19 cellular contexts compared by ENCODE assay signal in genomic region chr11:111585371-111585770, GRCh38. TPM values are rescaled to one million over a fixed set of nuclear protein-coding genes. Genes with fewer than 3 reads are reported as not detected.
DNase-seq lines count a peak whose midpoint lies in the region; ATAC-seq and TF ChIP-seq lines count a peak whose summit lies in the region.
"Had no signal": no experiment of that assay in that cellular context is flagged by ENCODE, and none has a peak within 500 bp of the region (broad histone marks: within the 10 kb centered on the region; RNA-seq: fewer than 3 reads in every experiment).

No MANE protein-coding gene starts in this region.

- peaks cover 46% of the 10 kb centered on the region for H3K4me1 Mint-ChIP-seq in HFFc6 (ENCODE audit: low read depth)
- H3K4me1 Mint-ChIP-seq: CD4-positive, alpha-beta memory T cell; nephron progenitor cell had no signal

- H3K36me3 ChIP-seq in BLaER1 = no peaks in the 10 kb centered on the region
- no peaks in the 10 kb centered on the region for H3K36me3 ChIP-seq in fibroblast of lung (ENCODE audit: control insufficient read depth, insufficient read depth, low read length)
- H3K36me3 ChIP-seq: gastrocnemius medialis, Peyer's patch, sigmoid colon, WERI-Rb-1 had no signal

- H3K27me3 ChIP-seq in BLaER1 (no peaks in the 10 kb centered on the region), fibroblast of lung (ENCODE audit: control insufficient read depth, insufficient read depth, low read length) (no peaks in the 10 kb centered on the region)
- H3K27me3 ChIP-seq: gastrocnemius medialis, Peyer's patch, sigmoid colon had no signal

- H3K9me3 Mint-ChIP-seq in HFFc6 = no peaks in the 10 kb centered on the region
- H3K9me3 Mint-ChIP-seq: activated naive CD4-positive, alpha-beta T cell treated with anti-CD3 and anti-CD28 coated beads, Interleukin-2, amount 50 U/mL, for 24 hours; CD4-positive, alpha-beta memory T cell had no signal

- 0 out of 2 replicates have a peak overlapping the region, but pooled peaks have one; percentile 11 for H3K4me3 Mint-ChIP-seq in HFFc6
- H3K4me3 Mint-ChIP-seq: activated CD8-positive, alpha-beta memory T cell treated with anti-CD3 and anti-CD28 coated beads, Interleukin-2, amount 10 ng/mL, durations not matched to agents 7 days and 5 days; activated naive CD4-positive, alpha-beta T cell treated with anti-CD3 and anti-CD28 coated beads, Interleukin-2, amount 50 U/mL, for 24 hours; CD4-positive, alpha-beta memory T cell; nephron progenitor cell had no signal

- H3K9me3 ChIP-seq in BLaER1 (no peaks in the 10 kb centered on the region), fibroblast of lung (ENCODE audit: control insufficient read depth, insufficient read depth, low read depth, low read length) (no peaks in the 10 kb centered on the region)
- H3K9me3 ChIP-seq: gastrocnemius medialis, Peyer's patch, sigmoid colon had no signal

- in situ Hi-C loops in SK-MEL-5 (cut with HindIII; ENCODE audit: low pct_unique_long_range_greater_than_20kb, low sequenced_read_pairs) = no loop called here

- peak overlapping the region; percentile 75 for H3K27ac Mint-ChIP-seq in HFFc6
- H3K27ac Mint-ChIP-seq: activated CD8-positive, alpha-beta memory T cell treated with anti-CD3 and anti-CD28 coated beads, Interleukin-2, amount 10 ng/mL, durations not matched to agents 7 days and 5 days; activated naive CD4-positive, alpha-beta T cell treated with anti-CD3 and anti-CD28 coated beads, Interleukin-2, amount 50 U/mL, for 24 hours; CD4-positive, alpha-beta memory T cell; nephron progenitor cell had no signal

- no peaks in the 10 kb centered on the region for H4K20me1 ChIP-seq in BLaER1
- H4K20me1 ChIP-seq in fibroblast of lung (ENCODE audit: control insufficient read depth, extremely low read depth, insufficient read depth, low read length) = no peaks in the 10 kb centered on the region

- no peak for TF ChIP-seq CTCF in HFFc6 (IDR thresholded peaks at IDR 0.05)
- no peak for TF ChIP-seq CTCF in fibroblast of lung (conservative IDR thresholded peaks at IDR 0.05 in 1 of 2, IDR thresholded peaks at IDR 0.05 in 1 of 2; ENCODE audit: low read depth in 1 of 2, low read length in 2 of 2)

- H3K36me3 Mint-ChIP-seq in HFFc6 (ENCODE audit: low read depth) = no peaks in the 10 kb centered on the region
- H3K36me3 Mint-ChIP-seq: activated CD8-positive, alpha-beta memory T cell treated with anti-CD3 and anti-CD28 coated beads, Interleukin-2, amount 10 ng/mL, durations not matched to agents 7 days and 5 days; activated naive CD4-positive, alpha-beta T cell treated with anti-CD3 and anti-CD28 coated beads, Interleukin-2, amount 50 U/mL, for 24 hours; CD4-positive, alpha-beta memory T cell had no signal

- H3K27ac ChIP-seq in BLaER1 (no peak overlapping the region), fibroblast of lung (ENCODE audit: insufficient read depth, low read length) (no peak overlapping the region)
- H3K27ac ChIP-seq: coronary artery, gastrocnemius medialis, Peyer's patch, sigmoid colon, WERI-Rb-1 had no signal

- H3K4me2 ChIP-seq in BLaER1 (peak overlapping the region; percentile 31), fibroblast of lung (ENCODE audit: extremely low read depth, insufficient read depth, low read length) (no peak overlapping the region)

- no peak for ATAC-seq in left colon
- ATAC-seq: activated CD8-positive, alpha-beta memory T cell treated with anti-CD3 and anti-CD28 coated beads, Interleukin-2, amount 10 ng/mL, durations not matched to agents 7 days and 5 days; gastrocnemius medialis had no signal

- DNase-seq in HFFc6 = peak; percentile 49
- peak; percentile 79 for DNase-seq in SK-MEL-5 (ENCODE audit: low read depth, low spot score)
- DNase-seq in fibroblast of lung (ENCODE audit: low read depth in 2 of 2) = peak; percentile 51 to 85
- no peak for DNase-seq in NCI-H1092 (lab: John Stamatoyannopoulos, UW)
- DNase-seq in NCI-H526 treated with DMSO at 0.1 percent for 48 hours (lab: John Stamatoyannopoulos, UW) = no peak
- no peak for DNase-seq in NCI-H2227 treated with DMSO at 0.1 percent for 48 hours (lab: John Stamatoyannopoulos, UW)
- no peak for DNase-seq in left colon
- DNase-seq: activated CD8-positive, alpha-beta memory T cell treated with anti-CD3 and anti-CD28 coated beads, Interleukin-2, amount 10 ng/mL, durations not matched to agents 7 days and 5 days; CD4-positive, alpha-beta memory T cell; gastrocnemius medialis; kidney; NCI-H2081; nephron progenitor cell; Peyer's patch; sigmoid colon; WERI-Rb-1 had no signal

- intact Hi-C loops in left colon (cut with DNase I, micrococcal nuclease) = no loop called here

- no peaks in the 10 kb centered on the region for H3K79me2 ChIP-seq in fibroblast of lung (ENCODE audit: control insufficient read depth, insufficient read depth, low read length)

- peak overlapping the region; percentile 9 for H2AFZ ChIP-seq in fibroblast of lung (ENCODE audit: low read length)

- peaks cover 2% of the 10 kb centered on the region; the same call in 1 of the 2 replicates for H3K27me3 Mint-ChIP-seq in HFFc6 (ENCODE audit: insufficient read depth)
- H3K27me3 Mint-ChIP-seq: activated CD8-positive, alpha-beta memory T cell treated with anti-CD3 and anti-CD28 coated beads, Interleukin-2, amount 10 ng/mL, durations not matched to agents 7 days and 5 days had no signal

- H3K9ac ChIP-seq in BLaER1 (no peak overlapping the region), fibroblast of lung (ENCODE audit: insufficient read depth, low read length) (no peak overlapping the region)

- no peak overlapping the region for H3K4me3 ChIP-seq in BLaER1
- H3K4me3 ChIP-seq in fibroblast of lung (replicated peaks in 1 of 4; ENCODE audit: control extremely low read depth in 1 of 4, insufficient read depth in 1 of 4, low read depth in 3 of 4, low read length in 4 of 4) = no peak overlapping the region
- H3K4me3 ChIP-seq: coronary artery, gastrocnemius medialis, Peyer's patch, sigmoid colon had no signal

- H3K4me1 ChIP-seq in BLaER1 (peaks cover 31% of the 10 kb centered on the region), fibroblast of lung (ENCODE audit: control insufficient read depth, extremely low read depth, insufficient read depth, low read length) (peaks cover 4% of the 10 kb centered on the region)
- H3K4me1 ChIP-seq: gastrocnemius medialis had no signal

RNA-seq across cellular contexts. Expression of gene SIK2, which starts 16.9 kb away (rescaled TPM):
- 10 to 100 TPM; 15.4 to 25.5 (median 18.0) TPM for total RNA-seq in HFFc6 (2021; fragmentation: NEBNext Ultra II Directional; extraction: Animal tissue kit (Norgen Biotek cat#: 25700))
- 17.5 and 20.9 TPM in 2 replicates for total RNA-seq in SK-MEL-5 (2014; rRNA removed; shearing (Covaris generic))
- 19.2 and 25.2 TPM in 2 replicates for polyA plus RNA-seq in SK-MEL-5 (2015; cell fraction: cytosol; rRNA removed)
- 16.6 and 19.1 TPM in 2 replicates for polyA plus RNA-seq in SK-MEL-5 (2015; cell fraction: nucleus; rRNA removed)
- total RNA-seq in fibroblast of lung (11.0 and 16.3 TPM in 2 replicates), left colon (10 to 100 TPM; 22.9 to 23.8 TPM)
- 19.3 and 20.1 TPM in 2 replicates for polyA plus RNA-seq in fibroblast of lung
- polyA plus RNA-seq in fibroblast of lung (2012) = 10.0 and 14.1 TPM in 2 replicates
- 57.2 and 78.5 TPM in 2 replicates for polyA minus RNA-seq in fibroblast of lung (ENCODE audit: low replicate concordance)

RNA-seq across cellular contexts. Expression of gene LAYN, which starts 44.9 kb away (rescaled TPM):
- total RNA-seq in HFFc6 (2021; fragmentation: NEBNext Ultra II Directional; extraction: Animal tissue kit (Norgen Biotek cat#: 25700)) = 100 to 1,000 TPM in 5 of 6 experiments, 10 to 100 TPM in 1; 79.1 to 148 (median 132) TPM
- not detected in 2 replicates for total RNA-seq in SK-MEL-5 (2014; rRNA removed; shearing (Covaris generic))
- polyA plus RNA-seq in SK-MEL-5 (2015; cell fraction: cytosol; rRNA removed) = not detected in 2 replicates
- polyA plus RNA-seq in SK-MEL-5 (2015; cell fraction: nucleus; rRNA removed) = not detected in 2 replicates
- total RNA-seq in fibroblast of lung (55.7 and 117 TPM in 2 replicates), left colon (1 to 10 TPM; 1.9 to 4.6 TPM)
- polyA plus RNA-seq in fibroblast of lung = 94.0 and 140 TPM in 2 replicates
- polyA plus RNA-seq in fibroblast of lung (2012) = 57.5 and 73.8 TPM in 2 replicates
- 47.5 and 86.9 TPM in 2 replicates for polyA minus RNA-seq in fibroblast of lung (ENCODE audit: low replicate concordance)
- total RNA-seq: CD4-positive, alpha-beta memory T cell had no signal
- polyA plus RNA-seq: CD4-positive, alpha-beta memory T cell had no signal

Comparison
In these comparisons a context has a peak if more than half of its experiments do, and no peak if none do; other contexts are left out.
1. DNase-seq: peak in HFFc6 (single experiment), SK-MEL-5 (single experiment) and fibroblast of lung (2 of 2); none in NCI-H1092 (single experiment), NCI-H526 treated with DMSO at 0.1 percent for 48 hours (single experiment), NCI-H2227 treated with DMSO at 0.1 percent for 48 hours (single experiment) and left colon (0 of 2).
2. RNA of gene LAYN, which starts 44.9 kb away (total RNA-seq): 79.1 to 148 TPM in HFFc6 and 55.7 to 117 TPM in fibroblast of lung; 1.9 to 4.6 TPM in left colon and not detected in SK-MEL-5; every median in the first group is over 10 times any median in the second.